ENCODE assay signal across 9 cellular contexts in the genomic region with DNA sequence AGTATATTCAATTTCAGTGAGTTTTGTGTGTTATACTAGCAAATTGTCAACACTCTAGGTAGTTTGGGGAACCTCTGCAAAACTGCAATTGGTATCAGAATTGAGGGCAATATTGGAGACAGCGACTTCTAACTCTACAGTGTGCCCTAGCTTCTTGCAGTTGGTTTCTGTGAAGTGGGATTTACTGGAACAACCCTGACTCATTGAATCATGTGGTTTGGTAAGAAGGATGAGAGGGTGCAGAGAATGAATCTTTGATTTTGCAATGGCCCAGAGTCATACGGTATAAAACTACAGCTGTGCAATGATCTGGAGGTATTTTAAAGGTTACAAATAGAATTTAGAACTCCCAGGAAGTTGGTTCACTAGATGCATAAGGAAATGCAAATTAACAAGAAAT.
A peak's percentile ranks its signal among the peaks of the same experiment; 100 is the strongest.
DNase-seq lines count a peak whose midpoint lies in the region; ATAC-seq and TF ChIP-seq lines count a peak whose summit lies in the region.
"Had no signal": no experiment of that assay in that cellular context is flagged by ENCODE, and none has a peak within 500 bp of the region (broad histone marks: within the 10 kb centered on the region; RNA-seq: fewer than 3 reads in every experiment).

No MANE protein-coding gene starts in this region.

- no peaks in the 10 kb centered on the region for H4K20me1 ChIP-seq in fibroblast of lung (ENCODE audit: control insufficient read depth, extremely low read depth, insufficient read depth, low read length)

- no peaks in the 10 kb centered on the region for H3K9me3 Mint-ChIP-seq in activated naive CD4-positive, alpha-beta T cell treated with anti-CD3 and anti-CD28 coated beads, Interleukin-2, amount 50 U/mL, for 24 hours

- H3K4me1 Mint-ChIP-seq in activated naive CD4-positive, alpha-beta T cell treated with anti-CD3 and anti-CD28 coated beads, Interleukin-2, amount 50 U/mL, for 24 hours: peaks cover 12% of the 10 kb centered on the region

- H3K27me3 Mint-ChIP-seq in activated naive CD4-positive, alpha-beta T cell treated with anti-CD3 and anti-CD28 coated beads, Interleukin-2, amount 50 U/mL, for 24 hours: no peaks in the 10 kb centered on the region

- H3K4me3 ChIP-seq in SK-N-MC: peak overlapping the region; percentile 62
- H3K4me3 ChIP-seq in fibroblast of lung (replicated peaks in 1 of 4; ENCODE audit: control extremely low read depth in 1 of 4, insufficient read depth in 1 of 4, low read depth in 3 of 4, low read length in 4 of 4): peak overlapping the region in 1 of 4 experiments; percentile 16
- H3K4me3 ChIP-seq in subcutaneous abdominal adipose tissue (ENCODE audit: low read depth in 1 of 5, low read length in 5 of 5): peak overlapping the region in 3 of 5 donors; percentile 31 to 49 (median 45)

- peak overlapping the region; percentile 77 for H3K4me3 Mint-ChIP-seq in activated naive CD4-positive, alpha-beta T cell treated with anti-CD3 and anti-CD28 coated beads, Interleukin-2, amount 50 U/mL, for 24 hours

- H3K27ac ChIP-seq in SK-N-MC: no peak overlapping the region
- no peak overlapping the region for H3K27ac ChIP-seq in fibroblast of lung (ENCODE audit: insufficient read depth, low read length)
- H3K27ac ChIP-seq in subcutaneous abdominal adipose tissue (ENCODE audit: low read depth, low read length): no peak overlapping the region

- H3K9ac ChIP-seq in SK-N-MC (ENCODE audit: insufficient read length): no peak overlapping the region
- H3K9ac ChIP-seq in fibroblast of lung (ENCODE audit: insufficient read depth, low read length): no peak overlapping the region
- no peak overlapping the region for H3K9ac ChIP-seq in subcutaneous abdominal adipose tissue (ENCODE audit: low read length in 5 of 5)

- TF ChIP-seq CTCF in fibroblast of lung (conservative IDR thresholded peaks at IDR 0.05 in 1 of 2, IDR thresholded peaks at IDR 0.05 in 1 of 2; ENCODE audit: low read depth in 1 of 2, low read length in 2 of 2): no peak

- no peaks in the 10 kb centered on the region for H3K36me3 ChIP-seq in SK-N-MC (ENCODE audit: insufficient read depth, low read length)
- no peaks in the 10 kb centered on the region for H3K36me3 ChIP-seq in fibroblast of lung (ENCODE audit: control insufficient read depth, insufficient read depth, low read length)
- H3K36me3 ChIP-seq in subcutaneous abdominal adipose tissue (ENCODE audit: control insufficient read depth in 5 of 5, insufficient read depth in 5 of 5, low read length in 5 of 5): no peaks in the 10 kb centered on the region

- H3K27ac Mint-ChIP-seq in activated naive CD4-positive, alpha-beta T cell treated with anti-CD3 and anti-CD28 coated beads, Interleukin-2, amount 50 U/mL, for 24 hours: no peak overlapping the region

- no peak for ATAC-seq in GM18907 (IDR thresholded peaks at IDR 0.05; ENCODE audit: unreplicated experiment)

- no peaks in the 10 kb centered on the region for H3K9me3 ChIP-seq in SK-N-MC (ENCODE audit: low read depth, low read length)
- H3K9me3 ChIP-seq in fibroblast of lung (ENCODE audit: control insufficient read depth, insufficient read depth, low read depth, low read length): no peaks in the 10 kb centered on the region
- no peaks in the 10 kb centered on the region for H3K9me3 ChIP-seq in subcutaneous abdominal adipose tissue (ENCODE audit: control insufficient read depth in 5 of 5, low read length in 5 of 5)

- no peak for DNase-seq in activated naive CD4-positive, alpha-beta T cell treated with Interleukin-2 at 50 U/mL for 16 hours
- no peak for DNase-seq in SK-N-MC (ENCODE audit: low read depth, low spot score)
- DNase-seq in fibroblast of lung (ENCODE audit: low read depth in 2 of 2): peak; percentile 77 to 85
- no peak for DNase-seq in NCI-H1436 (lab: John Stamatoyannopoulos, UW)
- DNase-seq in NCI-H446 treated with DMSO at 0.1 percent for 48 hours (lab: John Stamatoyannopoulos, UW): no peak
- DNase-seq: activated CD4-positive, CD25-positive, alpha-beta regulatory T cell treated with anti-CD3 and anti-CD28 coated beads, Interleukin-2, amount 50 U/mL, for 72 hours had no signal

- H3K36me3 Mint-ChIP-seq in activated naive CD4-positive, alpha-beta T cell treated with anti-CD3 and anti-CD28 coated beads, Interleukin-2, amount 50 U/mL, for 24 hours: no peaks in the 10 kb centered on the region

- H3K79me2 ChIP-seq in fibroblast of lung (ENCODE audit: control insufficient read depth, insufficient read depth, low read length): no peaks in the 10 kb centered on the region

- H3K27me3 ChIP-seq in fibroblast of lung (ENCODE audit: control insufficient read depth, insufficient read depth, low read length) (no peaks in the 10 kb centered on the region), subcutaneous abdominal adipose tissue (ENCODE audit: control insufficient read depth in 5 of 5, insufficient read depth in 4 of 5, low read length in 5 of 5) (no peaks in the 10 kb centered on the region)

- peak overlapping the region; percentile 11 for H3K4me2 ChIP-seq in fibroblast of lung (ENCODE audit: extremely low read depth, insufficient read depth, low read length)

- H3K4me1 ChIP-seq in fibroblast of lung (ENCODE audit: control insufficient read depth, extremely low read depth, insufficient read depth, low read length) (no peaks in the 10 kb centered on the region), subcutaneous abdominal adipose tissue (ENCODE audit: control insufficient read depth in 5 of 5, insufficient read depth in 5 of 5, low read length in 5 of 5) (peaks cover 0 to 4% (median 0%) of the 10 kb centered on the region in 5 donors)

- H2AFZ ChIP-seq in fibroblast of lung (ENCODE audit: low read length): no peak overlapping the region

Comparison
In these comparisons a context has a peak if more than half of its experiments do, and no peak if none do; other contexts are left out.
1. DNase-seq: peak in fibroblast of lung (2 of 2); none in activated naive CD4-positive, alpha-beta T cell treated with Interleukin-2 at 50 U/mL for 16 hours (single experiment), SK-N-MC (single experiment), NCI-H1436 (single experiment) and NCI-H446 treated with DMSO at 0.1 percent for 48 hours (single experiment).